In genomic region chr16:28926284-28926683, GRCh38 we compare ENCODE assay signal across 8 cellular contexts. TPM values are rescaled to one million over a fixed set of nuclear protein-coding genes. Genes with fewer than 3 reads are reported as not detected.
A peak's percentile ranks its signal among the peaks of the same experiment; 100 is the strongest.
DNase-seq lines count a peak whose midpoint lies in the region; ATAC-seq and TF ChIP-seq lines count a peak whose summit lies in the region.
"Not testable (repeated sequence)": the region's sequence is repeated elsewhere in the genome, so short reads cannot be mapped to it uniquely, and the experiment has no call there.

No MANE protein-coding gene starts in this region.

- H4K20me1 ChIP-seq in OCI-LY1 (ENCODE audit: insufficient read depth, low read length), result not testable (repeated sequence)

- not testable (repeated sequence) for H3K27me3 Mint-ChIP-seq in activated CD4-positive, alpha-beta T cell treated with anti-CD3 and anti-CD28 coated beads for 36 hours

- intact Hi-C loops in activated CD4-positive, alpha-beta T cell treated with anti-CD3 and anti-CD28 coated beads for 36 hours (cut with DNase I, micrococcal nuclease), result loop anchor here (5.0 to 10.0 kb wide), 3 partner anchors 64 to 1139 kb away; partner anchors contain the start of genes ALDOA (in 1 of the 2), SGF29 (in 1 of the 2) and SH2B1 (in 1 of the 2)
- intact Hi-C loops in adrenal gland (cut with DNase I); lower lobe of right lung (cut with DNase I); prostate gland (cut with DNase I); vagina (cut with DNase I): not testable (repeated sequence)

- H3K27me3 ChIP-seq in OCI-LY1 (ENCODE audit: insufficient read depth, low read length); adrenal gland; lower lobe of right lung (ENCODE audit: low read depth); prostate gland (replicated peaks; ENCODE audit: insufficient read depth); vagina: not testable (repeated sequence)

- not testable (repeated sequence) for H3F3A ChIP-seq in OCI-LY1 (ENCODE audit: insufficient read depth, low read length)

- peak overlapping the region; percentile 87 for H3K4me3 Mint-ChIP-seq in activated CD4-positive, alpha-beta T cell treated with anti-CD3 and anti-CD28 coated beads for 36 hours

- peaks cover 22% of the 10 kb centered on the region for H3K4me1 Mint-ChIP-seq in activated CD4-positive, alpha-beta T cell treated with anti-CD3 and anti-CD28 coated beads for 36 hours

- H3K9me3 Mint-ChIP-seq in activated CD4-positive, alpha-beta T cell treated with anti-CD3 and anti-CD28 coated beads for 36 hours (ENCODE audit: low read depth), result not testable (repeated sequence)

- not testable (repeated sequence) for H3K36me3 Mint-ChIP-seq in activated CD4-positive, alpha-beta T cell treated with anti-CD3 and anti-CD28 coated beads for 36 hours (ENCODE audit: low read depth)

- H3K4me1 ChIP-seq in OCI-LY1 (ENCODE audit: insufficient read depth, low read length, severe bottlenecking) (peaks cover 34% of the 10 kb centered on the region), adrenal gland (replicated peaks in 1 of 2) (peaks cover 16 to 24% of the 10 kb centered on the region in 2 donors), lower lobe of right lung (peaks cover 12% of the 10 kb centered on the region), vagina (peaks cover 17% of the 10 kb centered on the region)
- not testable (repeated sequence) for H3K4me1 ChIP-seq in prostate gland (replicated peaks)

- not testable (repeated sequence) for H3K79me2 ChIP-seq in OCI-LY1 (ENCODE audit: insufficient read depth, low read length)

- H3K9ac ChIP-seq in OCI-LY1 (ENCODE audit: low read length), result not testable (repeated sequence)

- POLR2A ChIA-PET in activated CD4-positive, alpha-beta T cell treated with anti-CD3 and anti-CD28 coated beads for 36 hours (lab: Charles Lee), result not testable (repeated sequence)

- CTCF ChIA-PET in activated CD4-positive, alpha-beta T cell treated with anti-CD3 and anti-CD28 coated beads for 36 hours (lab: Charles Lee), result interaction anchor here (0.9 to 2.4 kb wide), 3 partner anchors 10 to 188 kb away, joined by 5 to 10 read pairs (median 7); no protein-coding TSS in a partner anchor

- not testable (repeated sequence) for H3K9me3 ChIP-seq in OCI-LY1 (ENCODE audit: low read length); adrenal gland (replicated peaks in 1 of 3); lower lobe of right lung; prostate gland; vagina

- H3K36me3 ChIP-seq in OCI-LY1 (ENCODE audit: insufficient read depth, low read length); adrenal gland (replicated peaks in 1 of 2); lower lobe of right lung; prostate gland; vagina: not testable (repeated sequence)

- H2AFZ ChIP-seq in OCI-LY1 (ENCODE audit: low read length), result not testable (repeated sequence)

- DNase-seq in GM12865 (ENCODE audit: low read depth); activated CD4-positive, alpha-beta T cell treated with anti-CD3 and anti-CD28 coated beads for 36 hours; adrenal gland; epithelial cell of prostate (ENCODE audit: low read depth, low spot score); lower lobe of right lung; prostate gland (ENCODE audit: low spot score); vagina (ENCODE audit: extremely low spot score in 2 of 2): not testable (repeated sequence)

- H3K4me2 ChIP-seq in OCI-LY1 (ENCODE audit: low read length), result peak overlapping the region; percentile 86; the same call in 1 of the 2 replicates

- 47 to 55% (median 53%) methylated on average over 2 of the region's 2 CpGs for WGBS in adrenal gland, 4 donors
- WGBS in prostate gland, result 78% methylated on average over 2 of the region's 2 CpGs

- not testable (repeated sequence) for ATAC-seq in activated CD4-positive, alpha-beta T cell treated with anti-CD3 and anti-CD28 coated beads for 36 hours; lower lobe of right lung

- H3K4me3 ChIP-seq in GM12865 (ENCODE audit: low read depth, low read length) (peak overlapping the region; percentile 85), OCI-LY1 (ENCODE audit: low read depth, low read length, poor library complexity, severe bottlenecking) (peak overlapping the region; percentile 76), adrenal gland (peak overlapping the region in 1 of 4 donors; percentile 66), lower lobe of right lung (peak overlapping the region; percentile 85), vagina (peak overlapping the region; percentile 69 to 77)
- H3K4me3 ChIP-seq in prostate gland, result not testable (repeated sequence)

- H3K27ac Mint-ChIP-seq in activated CD4-positive, alpha-beta T cell treated with anti-CD3 and anti-CD28 coated beads for 36 hours, result peak overlapping the region; percentile 96

- not testable (repeated sequence) for TF ChIP-seq CTCF in GM12865 (IDR thresholded peaks at IDR 0.05; ENCODE audit: insufficient read depth, low read depth, low read length, missing control alignments); OCI-LY1 (IDR thresholded peaks at IDR 0.05; ENCODE audit: low read length); adrenal gland (IDR thresholded peaks at IDR 0.05); lower lobe of right lung (IDR thresholded peaks at IDR 0.05); prostate gland (IDR thresholded peaks at IDR 0.05); vagina (IDR thresholded peaks at IDR 0.05)

- not testable (repeated sequence) for TF ChIP-seq POLR2A in adrenal gland (IDR thresholded peaks at IDR 0.05); prostate gland (IDR thresholded peaks at IDR 0.05); vagina (IDR thresholded peaks at IDR 0.05)

- peak overlapping the region; percentile 96 for H3K27ac ChIP-seq in OCI-LY1 (ENCODE audit: low read depth, low read length, poor library complexity, severe bottlenecking)
- peak overlapping the region in 3 of 5 donors; percentile 86 to 99 (median 94) for H3K27ac ChIP-seq in adrenal gland
- H3K27ac ChIP-seq in epithelial cell of prostate, result peak overlapping the region; percentile 98
- peak overlapping the region; percentile 99 for H3K27ac ChIP-seq in lower lobe of right lung
- H3K27ac ChIP-seq in prostate gland, result peak overlapping the region; percentile 96 to 98
- H3K27ac ChIP-seq in vagina, result peak overlapping the region; percentile 94

- not testable (repeated sequence) for H3K9me2 ChIP-seq in OCI-LY1 (ENCODE audit: low read depth, low read length)

RNA-seq across cellular contexts. Expression of gene RABEP2, which starts 1.2 kb away (rescaled TPM):
- 10 to 100 TPM in 1 of 2 experiments, 1 to 10 TPM in 1; 8.1 to 12.9 TPM for total RNA-seq in activated CD4-positive, alpha-beta T cell treated with anti-CD3 and anti-CD28 coated beads for 36 hours
- total RNA-seq in adrenal gland, result 100 to 1,000 TPM in 1 of 8 donors, 10 to 100 TPM in 7; 18.6 to 108 (median 47.7) TPM
- 100 to 1,000 TPM in 1 of 3 donors, 10 to 100 TPM in 1, 1 to 10 TPM in 1; 1.4 to 121 (median 57.1) TPM for polyA plus RNA-seq in adrenal gland
- 18.8 TPM for total RNA-seq in lower lobe of right lung
- total RNA-seq in prostate gland, result 100 to 1,000 TPM; 128 to 139 TPM
- total RNA-seq in vagina, result 44.7 TPM

RNA-seq across cellular contexts. Expression of gene CD19, which starts 5.5 kb away (rescaled TPM):
- under 1 TPM; 0.74 to 0.80 TPM for total RNA-seq in activated CD4-positive, alpha-beta T cell treated with anti-CD3 and anti-CD28 coated beads for 36 hours
- 1 to 10 TPM in 1 of 8 donors, under 1 TPM in 5, not detected in 2; 0.32 to 1.8 (median 0.46) TPM for total RNA-seq in adrenal gland
- under 1 TPM; 0.26 to 0.88 (median 0.40) TPM for polyA plus RNA-seq in adrenal gland
- total RNA-seq in lower lobe of right lung, result 0.21 TPM
- under 1 TPM; 0.46 to 0.51 TPM for total RNA-seq in prostate gland
- not detected for total RNA-seq in vagina

RNA-seq across cellular contexts. Expression of gene NFATC2IP, which starts 24.5 kb away (rescaled TPM):
- 10 to 100 TPM; 69.2 to 72.7 TPM for total RNA-seq in activated CD4-positive, alpha-beta T cell treated with anti-CD3 and anti-CD28 coated beads for 36 hours
- 10 to 100 TPM in 7 of 8 donors, 1 to 10 TPM in 1; 7.7 to 23.9 (median 18.3) TPM for total RNA-seq in adrenal gland
- polyA plus RNA-seq in adrenal gland, result 10 to 100 TPM; 10.4 to 25.2 (median 18.3) TPM
- total RNA-seq in lower lobe of right lung, result 38.4 TPM
- 10 to 100 TPM; 18.8 to 47.3 TPM for total RNA-seq in prostate gland
- total RNA-seq in vagina, result 26.0 TPM

RNA-seq across cellular contexts. Expression of gene ATP2A1, which starts 48.0 kb away (rescaled TPM):
- 1 to 10 TPM; 2.8 to 3.4 TPM for total RNA-seq in activated CD4-positive, alpha-beta T cell treated with anti-CD3 and anti-CD28 coated beads for 36 hours
- total RNA-seq in adrenal gland (1 to 10 TPM in 2 of 8 donors, under 1 TPM in 5, not detected in 1; 0.17 to 1.2 (median 0.95) TPM), lower lobe of right lung (0.38 TPM), prostate gland (1 to 10 TPM; 1.5 to 3.1 TPM), vagina (not detected)
- polyA plus RNA-seq in adrenal gland, result 1 to 10 TPM in 1 of 3 donors, under 1 TPM in 2; 0.05 to 1.1 (median 0.88) TPM

RNA-seq across cellular contexts. Expression of gene SPNS1, which starts 48.3 kb away (rescaled TPM):
- 10 to 100 TPM; 12.7 to 14.2 TPM for total RNA-seq in activated CD4-positive, alpha-beta T cell treated with anti-CD3 and anti-CD28 coated beads for 36 hours
- 10 to 100 TPM; 29.0 to 64.2 (median 37.9) TPM for total RNA-seq in adrenal gland
- polyA plus RNA-seq in adrenal gland, result 100 to 1,000 TPM in 2 of 3 donors, 1 to 10 TPM in 1; 8.3 to 168 (median 114) TPM
- 77.5 TPM for total RNA-seq in lower lobe of right lung
- 10 to 100 TPM; 14.8 to 57.4 TPM for total RNA-seq in prostate gland
- total RNA-seq in vagina, result 29.0 TPM
